In the genomic region with DNA sequence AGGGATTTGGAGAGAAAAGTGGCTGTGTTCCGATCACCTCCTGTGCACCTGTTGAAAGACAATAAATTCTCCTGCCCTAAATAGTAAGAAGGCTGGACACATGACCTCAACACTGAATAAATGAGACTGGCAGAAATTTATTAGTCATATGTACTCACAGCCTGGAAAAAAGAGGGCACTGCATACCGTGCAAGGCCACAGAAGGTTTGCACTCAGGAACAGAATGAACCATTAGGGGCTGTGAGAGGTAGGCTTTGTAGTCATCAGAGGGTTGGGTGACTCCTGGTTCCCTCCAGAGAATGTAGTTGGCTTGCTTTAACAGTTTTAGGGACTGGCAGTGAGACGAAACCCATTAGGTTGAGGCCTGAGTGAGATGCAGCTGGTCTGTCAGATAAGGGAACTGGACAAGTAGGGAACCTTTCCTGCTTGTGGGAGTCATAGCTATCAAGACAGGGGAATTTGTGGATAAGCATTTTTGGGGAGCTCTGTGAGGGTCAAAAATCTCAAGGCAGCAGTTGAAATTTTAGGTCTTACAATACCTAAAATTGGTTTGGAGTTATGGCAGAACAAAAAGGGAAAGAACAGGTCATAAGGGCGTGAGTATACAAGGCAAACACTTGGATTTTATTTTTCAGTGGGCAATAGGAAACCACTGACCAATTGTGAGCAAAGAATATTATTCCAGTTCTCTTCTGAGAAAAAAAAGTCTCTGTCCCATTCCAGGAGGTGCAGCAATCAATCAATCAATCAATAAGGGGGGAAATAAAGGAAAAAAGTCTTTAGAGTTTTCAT, we compare ENCODE assay signal across 15 cellular contexts.
DNase-seq lines count a peak whose midpoint lies in the region; TF ChIP-seq lines count a peak whose summit lies in the region.
"Had no signal": no experiment of that assay in that cellular context is flagged by ENCODE, and none has a peak within 500 bp of the region (broad histone marks: within the 10 kb centered on the region; RNA-seq: fewer than 3 reads in every experiment).

No MANE protein-coding gene starts in this region.

- WGBS in ovary, 3 donors: 56 to 68% (median 61%) methylated on average over 4 of the region's 4 CpGs

- no peaks in the 10 kb centered on the region for H3K36me3 ChIP-seq in CD8-positive, alpha-beta memory T cell (ENCODE audit: insufficient read depth, low read length)
- no peaks in the 10 kb centered on the region for H3K36me3 ChIP-seq in ovary
- H3K36me3 ChIP-seq: Peyer's patch had no signal

- H3K4me3 Mint-ChIP-seq in CD8-positive, alpha-beta memory T cell: no peak overlapping the region

- TF ChIP-seq EP300 in ovary (IDR thresholded peaks at IDR 0.05): no peak

- no peak overlapping the region for H3K27ac Mint-ChIP-seq in CD8-positive, alpha-beta memory T cell
- H3K27ac Mint-ChIP-seq: progenitor cell of endocrine pancreas had no signal

- no peaks in the 10 kb centered on the region for H3K9me3 Mint-ChIP-seq in CD8-positive, alpha-beta memory T cell

- H3K27me3 ChIP-seq in CD8-positive, alpha-beta memory T cell (ENCODE audit: insufficient read depth, low read length, poor library complexity, severe bottlenecking): no peaks in the 10 kb centered on the region
- H3K27me3 ChIP-seq in ovary: no peaks in the 10 kb centered on the region
- H3K27me3 ChIP-seq: Peyer's patch had no signal

- TF ChIP-seq POLR2A in ovary (IDR thresholded peaks at IDR 0.05): no peak

- intact Hi-C loops in ovary (cut with DNase I) (no loop called here), posterior vena cava (cut with DNase I) (no loop called here)

- DNase-seq in CD8-positive, alpha-beta memory T cell: no peak
- DNase-seq in LHCN-M2 (ENCODE audit: low read depth) (peak; percentile 95), amniotic epithelial cell (ENCODE audit: low read depth) (peak; percentile 90), iris pigment epithelial cell (ENCODE audit: low read depth) (peak; percentile 49), ovary (no peak), mucosa of gallbladder (ENCODE audit: low spot score) (no peak), DMS153 treated with DMSO at 0.1 percent for 48 hours (lab: John Stamatoyannopoulos, UW; ENCODE audit: unreplicated experiment) (no peak), posterior vena cava (ENCODE audit: low spot score) (no peak)
- DNase-seq: activated naive CD4-positive, alpha-beta T cell treated with anti-CD3 and anti-CD28 coated beads, Interleukin-2, amount 50 U/mL, for 16 hours; NCI-H1048; NCI-H446; stimulated activated CD4-positive, alpha-beta T cell treated with anti-CD3 and anti-CD28 coated beads, Interleukin-4, amount 100 ng/mL, for 4 hours; stimulated activated naive CD4-positive, alpha-beta T cell had no signal

- H3K4me1 Mint-ChIP-seq in CD8-positive, alpha-beta memory T cell: peaks cover 1 to 7% (median 4%) of the 10 kb centered on the region in 3 donors

- no peak for TF ChIP-seq CTCF in ovary (IDR thresholded peaks at IDR 0.05)

- no peaks in the 10 kb centered on the region for H3K9me3 ChIP-seq in CD8-positive, alpha-beta memory T cell (ENCODE audit: low read length)
- no peaks in the 10 kb centered on the region for H3K9me3 ChIP-seq in ovary
- H3K9me3 ChIP-seq: Peyer's patch had no signal

- CTCF ChIA-PET in CD8-positive, alpha-beta memory T cell (lab: Charles Lee): no interaction called here

- no peaks in the 10 kb centered on the region for H3K4me1 ChIP-seq in CD8-positive, alpha-beta memory T cell (ENCODE audit: insufficient read depth, low read length)
- H3K4me1 ChIP-seq in ovary (ENCODE audit: insufficient read depth): no peaks in the 10 kb centered on the region

- POLR2A ChIA-PET in CD8-positive, alpha-beta memory T cell (lab: Charles Lee): no interaction called here

- H3K4me3 ChIP-seq in CD8-positive, alpha-beta memory T cell (ENCODE audit: low read length): no peak overlapping the region
- no peak overlapping the region for H3K4me3 ChIP-seq in ovary
- H3K4me3 ChIP-seq: Peyer's patch had no signal

- no peaks in the 10 kb centered on the region for H3K36me3 Mint-ChIP-seq in CD8-positive, alpha-beta memory T cell

- peak overlapping the region; percentile 78 for H3K27ac ChIP-seq in CD8-positive, alpha-beta memory T cell (ENCODE audit: low read depth, low read length)
- H3K27ac ChIP-seq in ovary: no peak overlapping the region

- no peaks in the 10 kb centered on the region for H3K27me3 Mint-ChIP-seq in CD8-positive, alpha-beta memory T cell

Comparison
In these comparisons a context has a peak if more than half of its experiments do, and no peak if none do; other contexts are left out.
1. DNase-seq: peak in LHCN-M2 (single experiment), amniotic epithelial cell (single experiment) and iris pigment epithelial cell (single experiment); none in CD8-positive, alpha-beta memory T cell (0 of 5), ovary (0 of 5), mucosa of gallbladder (single experiment), DMS153 treated with DMSO at 0.1 percent for 48 hours (single experiment) and posterior vena cava (single experiment).